Comparison of ENCODE assay signal across 21 cellular contexts in the genomic region with DNA sequence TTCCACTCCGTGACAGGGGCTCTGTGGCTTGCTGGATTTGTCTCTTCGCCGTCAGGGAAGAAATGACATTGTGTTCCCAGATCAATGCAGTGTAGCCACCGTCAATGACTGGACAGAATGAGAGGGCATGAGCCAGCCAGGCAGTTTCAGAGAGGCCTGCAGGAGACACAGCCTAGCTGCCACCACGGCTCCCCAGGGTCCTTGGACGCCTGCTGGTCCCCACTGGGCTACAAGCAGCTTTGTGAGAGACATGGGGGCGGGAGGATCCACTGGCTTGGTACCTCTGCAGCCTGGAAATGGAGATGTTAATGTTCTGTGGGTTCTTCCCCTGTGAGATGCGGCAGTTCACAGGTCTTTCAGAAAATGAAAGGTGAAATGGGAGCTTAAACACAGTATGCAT. TPM values are rescaled to one million over a fixed set of nuclear protein-coding genes. Genes with fewer than 3 reads are reported as not detected.
DNase-seq lines count a peak whose midpoint lies in the region; ATAC-seq and TF ChIP-seq lines count a peak whose summit lies in the region.
"Had no signal": no experiment of that assay in that cellular context is flagged by ENCODE, and none has a peak within 500 bp of the region (broad histone marks: within the 10 kb centered on the region; RNA-seq: fewer than 3 reads in every experiment).

No MANE protein-coding gene starts in this region.

- no peak overlapping the region for H3K23ac ChIP-seq in neuronal stem cell (ENCODE audit: low read depth, low read length, poor library complexity)

- H3K4me1 Mint-ChIP-seq in endodermal cell: peaks cover 38% of the 10 kb centered on the region

- H2BK15ac ChIP-seq in neuronal stem cell (ENCODE audit: low read length): peak overlapping the region; percentile 45

- H3K18ac ChIP-seq in neuronal stem cell (ENCODE audit: low read length): no peak overlapping the region

- H3K4me3 Mint-ChIP-seq in endodermal cell: no peak overlapping the region
- H3K4me3 Mint-ChIP-seq: CD8-positive, alpha-beta T cell had no signal

- H3K27me3 Mint-ChIP-seq in endodermal cell (ENCODE audit: insufficient read depth): no peaks in the 10 kb centered on the region

- no peaks in the 10 kb centered on the region for H3K79me1 ChIP-seq in neuronal stem cell (ENCODE audit: low read depth, low read length)

- no peak overlapping the region for H4K91ac ChIP-seq in neuronal stem cell (ENCODE audit: low read depth, low read length, poor library complexity)

- ATAC-seq in heart right ventricle (no peak), HG02885 (IDR thresholded peaks at IDR 0.05; ENCODE audit: poor library complexity, unreplicated experiment) (no peak)
- ATAC-seq: A549; CD8-positive, alpha-beta T cell; GM12878 had no signal

- H3K4me3 ChIP-seq in right atrium auricular region: no peak overlapping the region
- H3K4me3 ChIP-seq in heart right ventricle: no peak overlapping the region
- H3K4me3 ChIP-seq in endodermal cell (ENCODE audit: low read length): no peak overlapping the region
- H3K4me3 ChIP-seq in neuronal stem cell (ENCODE audit: low read length in 2 of 2): no peak overlapping the region
- H3K4me3 ChIP-seq: A549, GM12878, HAP-1 had no signal

- H3K4me1 ChIP-seq in right atrium auricular region (peaks cover 0 to 8% of the 10 kb centered on the region in 2 donors), heart right ventricle (peaks cover 0 to 4% (median 0%) of the 10 kb centered on the region in 9 donors), endodermal cell (ENCODE audit: control insufficient read depth, insufficient read depth, low read length) (peaks cover 13% of the 10 kb centered on the region), neuronal stem cell (ENCODE audit: control insufficient read depth in 2 of 2, insufficient read depth in 1 of 2, low read depth in 1 of 2, low read length in 2 of 2) (peaks cover 0 to 5% of the 10 kb centered on the region in 2 donors)
- H3K4me1 ChIP-seq: A549, HAP-1 had no signal

- H3K9me3 ChIP-seq in right atrium auricular region: no peaks in the 10 kb centered on the region
- H3K9me3 ChIP-seq in heart right ventricle: no peaks in the 10 kb centered on the region
- no peaks in the 10 kb centered on the region for H3K9me3 ChIP-seq in endodermal cell (ENCODE audit: control insufficient read depth, low read length)
- no peaks in the 10 kb centered on the region for H3K9me3 ChIP-seq in neuronal stem cell (replicated peaks in 1 of 2; ENCODE audit: control insufficient read depth in 2 of 2, insufficient read depth in 1 of 2, low read depth in 1 of 2, low read length in 2 of 2)
- H3K9me3 ChIP-seq: A549, HAP-1 had no signal

- no peak overlapping the region for H3K4me2 ChIP-seq in neuronal stem cell (ENCODE audit: insufficient read depth, low read length, poor library complexity, severe bottlenecking)
- H3K4me2 ChIP-seq: A549 had no signal

- no peak overlapping the region for H2BK5ac ChIP-seq in neuronal stem cell (ENCODE audit: low read length)

- H3K9me3 Mint-ChIP-seq in endodermal cell: no peaks in the 10 kb centered on the region
- H3K9me3 Mint-ChIP-seq: CD8-positive, alpha-beta T cell had no signal

- H2BK120ac ChIP-seq in neuronal stem cell (ENCODE audit: low read depth, low read length): no peak overlapping the region

- no peak overlapping the region for H2AK5ac ChIP-seq in neuronal stem cell (ENCODE audit: low read depth, low read length)

- no peaks in the 10 kb centered on the region for H3K27me3 ChIP-seq in right atrium auricular region
- peaks cover 0 to 54% (median 18%) of the 10 kb centered on the region in 7 donors for H3K27me3 ChIP-seq in heart right ventricle
- no peaks in the 10 kb centered on the region for H3K27me3 ChIP-seq in endodermal cell (ENCODE audit: control insufficient read depth, insufficient read depth, low read length, poor library complexity, severe bottlenecking)
- no peaks in the 10 kb centered on the region for H3K27me3 ChIP-seq in neuronal stem cell (ENCODE audit: control insufficient read depth in 3 of 3, insufficient read depth in 3 of 3, low read depth in 1 of 3, low read length in 3 of 3)

- no peak overlapping the region for H3K27ac ChIP-seq in right atrium auricular region
- no peak overlapping the region for H3K27ac ChIP-seq in heart right ventricle
- no peak overlapping the region for H3K27ac ChIP-seq in endodermal cell (ENCODE audit: low read depth, low read length)
- no peak overlapping the region for H3K27ac ChIP-seq in neuronal stem cell (replicated peaks; ENCODE audit: low read length)
- H3K27ac ChIP-seq: A549 had no signal

- H3K36me3 ChIP-seq in right atrium auricular region (no peaks in the 10 kb centered on the region), heart right ventricle (no peaks in the 10 kb centered on the region), endodermal cell (ENCODE audit: control insufficient read depth, insufficient read depth, low read length) (no peaks in the 10 kb centered on the region), neuronal stem cell (replicated peaks in 1 of 2; ENCODE audit: control insufficient read depth in 2 of 2, insufficient read depth in 2 of 2, low read length in 2 of 2) (no peaks in the 10 kb centered on the region)
- H3K36me3 ChIP-seq: HAP-1 had no signal

- H3K36me3 Mint-ChIP-seq in endodermal cell (ENCODE audit: low read depth): no peaks in the 10 kb centered on the region
- H3K36me3 Mint-ChIP-seq: CD8-positive, alpha-beta T cell had no signal

- intact Hi-C loops in heart right ventricle (cut with DNase I): no loop called here

- H3K9ac ChIP-seq in endodermal cell (ENCODE audit: extremely low read depth, low read length, poor library complexity, severe bottlenecking) (no peak overlapping the region), neuronal stem cell (ENCODE audit: low read depth, low read length, poor library complexity) (no peak overlapping the region)

- no peak overlapping the region for H4K8ac ChIP-seq in neuronal stem cell (ENCODE audit: low read depth, low read length)

- no peak overlapping the region for H3K4ac ChIP-seq in neuronal stem cell (ENCODE audit: low read length)

- H2BK12ac ChIP-seq in neuronal stem cell (ENCODE audit: low read length): no peak overlapping the region

- DNase-seq in right atrium auricular region (ENCODE audit: low spot score) (peak; percentile 28), heart right ventricle (no peak), endodermal cell (peak; percentile 62), neuronal stem cell (ENCODE audit: low spot score) (no peak), MV-4-11 (lab: John Stamatoyannopoulos, UW) (no peak), occipital lobe (lab: John Stamatoyannopoulos, UW) (no peak)
- no peak for DNase-seq in stimulated activated CD4-positive, alpha-beta T cell treated with anti-CD3 and anti-CD28 coated beads, Interleukin-4, amount 100 ng/mL, for 1 hour
- DNase-seq: AML-193; CD8-positive, alpha-beta T cell; DMS 273 treated with DMSO at 0.1 percent for 48 hours; DMS53; DND-41; EL; GOT3 had no signal

- H3K27ac Mint-ChIP-seq in endodermal cell: peak overlapping the region; percentile 41
- H3K27ac Mint-ChIP-seq: CD8-positive, alpha-beta T cell had no signal

- WGBS in heart right ventricle, 2 donors: 66 to 67% methylated on average over 8 of the region's 8 CpGs
- WGBS in endodermal cell (ENCODE audit: insufficient coverage in 1 of 2, insufficient read length in 1 of 2), 2 experiments: 85 to 89% methylated on average over 7 to 8 of the region's 8 CpGs
- WGBS in neuronal stem cell (ENCODE audit: extremely low coverage in 2 of 2, insufficient read length in 2 of 2, insufficient replicate concordance in 1 of 2), 2 donors: no CpG with 5 or more reads among the region's 8 CpGs

- no peak for TF ChIP-seq CTCF in right atrium auricular region (IDR thresholded peaks at IDR 0.05)
- no peak for TF ChIP-seq CTCF in heart right ventricle (IDR thresholded peaks at IDR 0.05)
- TF ChIP-seq CTCF in endodermal cell (conservative IDR thresholded peaks at IDR 0.05): no peak

- H2AFZ ChIP-seq in neuronal stem cell (ENCODE audit: low read length): no peak overlapping the region

- H3K14ac ChIP-seq in neuronal stem cell (ENCODE audit: low read length): no peak overlapping the region

RNA-seq across cellular contexts. Expression of a gene that starts 12.1 kb away (rescaled TPM):
- total RNA-seq in right atrium auricular region: not detected
- not detected for total RNA-seq in heart right ventricle
- polyA plus RNA-seq in heart right ventricle: not detected
- 1 to 10 TPM in 1 of 2 donors, under 1 TPM in 1; 0.91 to 2.3 TPM for total RNA-seq in endodermal cell
- 0.57 TPM for polyA plus RNA-seq in endodermal cell (2013, experiment 1 of 2)
- 0.41 TPM for polyA plus RNA-seq in endodermal cell (2013, experiment 2 of 2)
- polyA plus RNA-seq in neuronal stem cell (2013, experiment 1 of 2): 0.01 TPM
- polyA plus RNA-seq in neuronal stem cell (2013, experiment 2 of 2): not detected
- 32.8 TPM for total RNA-seq in occipital lobe
- total RNA-seq: CD8-positive, alpha-beta T cell; G401; GM12878; HT-29 had no signal
- polyA plus RNA-seq: A549, BJ, GM12878 had no signal

RNA-seq across cellular contexts. Expression of a gene that starts 14.4 kb away (rescaled TPM):
- not detected for total RNA-seq in right atrium auricular region
- not detected for total RNA-seq in heart right ventricle
- not detected for polyA plus RNA-seq in heart right ventricle
- not detected for total RNA-seq in endodermal cell
- polyA plus RNA-seq in endodermal cell (2013, experiment 1 of 2): not detected
- not detected for polyA plus RNA-seq in endodermal cell (2013, experiment 2 of 2)
- not detected for polyA plus RNA-seq in neuronal stem cell (2013, experiment 1 of 2)
- polyA plus RNA-seq in neuronal stem cell (2013, experiment 2 of 2): not detected
- total RNA-seq in occipital lobe: 0.31 TPM
- total RNA-seq: CD8-positive, alpha-beta T cell; G401; GM12878; HT-29 had no signal
- polyA plus RNA-seq: A549, BJ, GM12878 had no signal

Comparison
In these comparisons a context has a peak if more than half of its experiments do, and no peak if none do; other contexts are left out.
1. DNase-seq: peak in right atrium auricular region (single experiment) and endodermal cell (single experiment); none in heart right ventricle (0 of 2), neuronal stem cell (single experiment), MV-4-11 (single experiment), occipital lobe (single experiment) and stimulated activated CD4-positive, alpha-beta T cell treated with anti-CD3 and anti-CD28 coated beads, Interleukin-4, amount 100 ng/mL, for 1 hour (single experiment).
2. RNA of a gene that starts 12.1 kb away (total RNA-seq): 32.8 TPM in occipital lobe (single experiment); 0.91 to 2.3 TPM in endodermal cell, not detected in right atrium auricular region and not detected in heart right ventricle; every median in the first group is over 10 times any median in the second.